Comparison of ENCODE assay signal across 8 cellular contexts in the genomic region with DNA sequence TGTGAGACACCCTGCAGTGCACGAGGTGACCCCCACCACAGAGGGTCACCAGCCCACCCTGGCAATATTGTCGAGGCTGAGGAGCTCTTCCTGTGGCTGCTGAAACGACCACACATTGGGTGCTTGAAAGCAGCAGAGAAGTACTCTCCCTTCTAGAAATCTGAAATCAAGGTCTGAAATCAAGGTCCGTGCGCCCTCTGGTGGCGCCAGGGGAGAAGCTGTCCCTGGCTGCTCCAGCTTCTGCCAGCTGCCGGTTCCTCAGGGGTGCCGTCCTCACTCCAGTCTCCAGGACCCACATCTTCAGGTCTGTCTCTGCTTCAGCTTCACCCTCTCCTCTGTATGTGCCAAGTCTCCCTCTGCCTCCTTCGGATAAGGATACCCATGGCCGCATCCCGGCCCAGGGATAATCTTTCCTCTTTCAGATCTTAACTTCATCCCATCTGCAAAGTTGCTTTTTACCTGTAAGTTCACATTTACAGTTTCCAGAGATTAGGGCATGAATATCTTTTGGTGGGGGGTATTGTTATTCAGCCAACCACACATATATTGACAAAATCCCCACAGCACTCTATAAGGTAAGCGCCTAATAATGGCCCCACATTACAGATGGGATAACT.
DNase-seq lines count a peak whose midpoint lies in the region; ATAC-seq, FAIRE-seq and TF ChIP-seq lines count a peak whose summit lies in the region.

No MANE protein-coding gene starts in this region.

- H3K9ac ChIP-seq in NT2/D1 (ENCODE audit: insufficient read length, low read depth) (peak overlapping the region; percentile 53), endothelial cell of umbilical vein (replicated peaks; ENCODE audit: extremely low read depth, insufficient read depth, low read length) (no peak overlapping the region)

- H3K4me1 ChIP-seq in NT2/D1 (ENCODE audit: insufficient read depth, insufficient read length) = no peaks in the 10 kb centered on the region
- no peaks in the 10 kb centered on the region for H3K4me1 ChIP-seq in endothelial cell of umbilical vein (ENCODE audit: control insufficient read depth, extremely low read depth, insufficient read depth, low read length)

- ATAC-seq in GM19452 (IDR thresholded peaks at IDR 0.05; ENCODE audit: unreplicated experiment) = no peak

- H2AFZ ChIP-seq in endothelial cell of umbilical vein (ENCODE audit: low read depth, low read length) = no peak overlapping the region

- H3K36me3 ChIP-seq in NT2/D1 (ENCODE audit: insufficient read depth, insufficient read length, low read length) = no peaks in the 10 kb centered on the region
- H3K36me3 ChIP-seq in endothelial cell of umbilical vein (ENCODE audit: control insufficient read depth in 2 of 2, extremely low read depth in 1 of 2, insufficient read depth in 2 of 2, low read length in 2 of 2) = no peaks in the 10 kb centered on the region

- POLR2A ChIA-PET in endothelial cell of umbilical vein (lab: Charles Lee) = no interaction called here

- peak; percentile 68 for FAIRE-seq in endothelial cell of umbilical vein (lab: Jason Lieb, UNC)

- peak; percentile 90 for DNase-seq in Calu3
- peak; percentile 26 for DNase-seq in HS-5 (ENCODE audit: low read depth)
- peak; percentile 57 for DNase-seq in NT2/D1 (ENCODE audit: low read depth, low spot score)
- peak; percentile 15 for DNase-seq in activated CD8-positive, alpha-beta memory T cell treated with anti-CD3 and anti-CD28 coated beads, Interleukin-2, amount 50 U/mL, for 24 hours (ENCODE audit: extremely low read depth)
- peak; percentile 56 for DNase-seq in endothelial cell of umbilical vein (ENCODE audit: low read depth, low spot score)
- peak; percentile 66 for DNase-seq in mucosa of gallbladder (ENCODE audit: low spot score)
- DNase-seq in stimulated activated CD8-positive, alpha-beta memory T cell treated with anti-CD3 and anti-CD28 coated beads, Interleukin-7, amount 100 ng/mL, for 24 hours (ENCODE audit: low read depth) = peak; percentile 36

- no peaks in the 10 kb centered on the region for H3K9me1 ChIP-seq in endothelial cell of umbilical vein (replicated peaks; ENCODE audit: control insufficient read depth, extremely low read depth, insufficient read depth, low read length)

- peaks cover 99% of the 10 kb centered on the region for H3K27me3 Mint-ChIP-seq in Calu3 (ENCODE audit: unreplicated experiment)

- intact Hi-C loops in Calu3 (cut with micrococcal nuclease; ENCODE audit: unreplicated experiment) (loop anchor here (2.0 kb wide), 1 partner anchor 631 kb away; no protein-coding TSS in a partner anchor), endothelial cell of umbilical vein (cut with micrococcal nuclease) (loop anchor here (1.0 to 10.0 kb wide), 4 partner anchors 274 to 626 kb away; no protein-coding TSS in a partner anchor)

- no peaks in the 10 kb centered on the region for H3K4me1 Mint-ChIP-seq in Calu3 (ENCODE audit: low read depth, unreplicated experiment)

- dilution Hi-C loops in endothelial cell of umbilical vein (cut with MboI; ENCODE audit: extremely low pct_ligation_motif_present, low sequenced_read_pairs) = no loop called here

- H3K27ac Mint-ChIP-seq in Calu3 (ENCODE audit: unreplicated experiment) = no peak overlapping the region

- H3K9me3 ChIP-seq in NT2/D1 (ENCODE audit: insufficient read depth, low read length) = peaks cover 7% of the 10 kb centered on the region; the same call in 1 of the 2 replicates
- H3K9me3 ChIP-seq in endothelial cell of umbilical vein (replicated peaks; ENCODE audit: control insufficient read depth, insufficient read depth, low read length) = no peaks in the 10 kb centered on the region

- BruUV-seq in Calu3 (replicated peaks; lab: Mats Ljungman, UMichigan) (no TSS peak), endothelial cell of umbilical vein (replicated peaks; lab: Mats Ljungman, UMichigan) (no TSS peak)

- H3K9me3 Mint-ChIP-seq in Calu3 (ENCODE audit: low read depth, unreplicated experiment) = peaks cover 6% of the 10 kb centered on the region

- H4K20me1 ChIP-seq in endothelial cell of umbilical vein (replicated peaks; ENCODE audit: control insufficient read depth, extremely low read depth, insufficient read depth, low read length) = no peaks in the 10 kb centered on the region

- no peak for TF ChIP-seq POLR2A in endothelial cell of umbilical vein (IDR thresholded peaks at IDR 0.05; ENCODE audit: low read depth, low read length)

- H3K4me3 ChIP-seq in NT2/D1 (ENCODE audit: insufficient read length, low read depth) (no peak overlapping the region), endothelial cell of umbilical vein (replicated peaks in 1 of 3; ENCODE audit: insufficient read depth in 1 of 3, low read depth in 1 of 3, low read length in 3 of 3) (no peak overlapping the region)

- no peaks in the 10 kb centered on the region for H3K79me2 ChIP-seq in endothelial cell of umbilical vein (ENCODE audit: control insufficient read depth, insufficient read depth, low read length)

- no peak overlapping the region for H3K27ac ChIP-seq in endothelial cell of umbilical vein (ENCODE audit: insufficient read depth, low read depth, low read length)

- H3K4me3 Mint-ChIP-seq in Calu3 (ENCODE audit: low read depth, unreplicated experiment) = no peak overlapping the region

- TF ChIP-seq CTCF in Calu3 (IDR thresholded peaks at IDR 0.05; ENCODE audit: unreplicated experiment) = peak; percentile 96
- peak; percentile 82 to 90 for TF ChIP-seq CTCF in endothelial cell of umbilical vein (IDR thresholded peaks at IDR 0.05; ENCODE audit: extremely low read depth in 1 of 2, insufficient read depth in 1 of 2, low read depth in 1 of 2, low read length in 2 of 2)

- CTCF ChIA-PET in Calu3 (lab: Charles Lee) = interaction anchor here (0.6 to 1.9 kb wide), 18 partner anchors 9 to 633 kb away, joined by 3 to 9 read pairs (median 4); no protein-coding TSS in a partner anchor
- CTCF ChIA-PET in endothelial cell of umbilical vein (lab: Charles Lee) = interaction anchor here (0.6 to 4.0 kb wide), 39 partner anchors 9 to 1304 kb away, joined by 3 to 57 read pairs (median 5); a partner anchor contains a TSS

- H3K4me2 ChIP-seq in endothelial cell of umbilical vein (ENCODE audit: insufficient read depth, low read length) = no peak overlapping the region

- H3K27me3 ChIP-seq in NT2/D1 (ENCODE audit: insufficient read depth, insufficient read length) = peaks cover 8% of the 10 kb centered on the region
- no peaks in the 10 kb centered on the region for H3K27me3 ChIP-seq in endothelial cell of umbilical vein (ENCODE audit: control insufficient read depth in 2 of 2, insufficient read depth in 2 of 2, low read length in 2 of 2)

- H3K36me3 Mint-ChIP-seq in Calu3 (ENCODE audit: insufficient read depth, unreplicated experiment) = no peaks in the 10 kb centered on the region

TF ChIP-seq in endothelial cell of umbilical vein, 7 proteins besides CTCF, POLR2A, EP300 and RAD21:
- TF ChIP-seq FOS (IDR thresholded peaks at IDR 0.05; ENCODE audit: borderline replicate concordance, insufficient read depth, low read length) (no peak), GATA2 (IDR thresholded peaks at IDR 0.05; ENCODE audit: insufficient read depth, insufficient read length, low read depth, low read length) (no peak), POLR2AphosphoS5 (IDR thresholded peaks at IDR 0.05; ENCODE audit: insufficient read depth, low read depth, low read length) (no peak), EZH2 (IDR thresholded peaks at IDR 0.05; ENCODE audit: borderline replicate concordance, low read depth, low read length, severe bottlenecking) (no peak), MYC (IDR thresholded peaks at IDR 0.05; ENCODE audit: low read depth, low read length) (no peak), JUN (IDR thresholded peaks at IDR 0.05; ENCODE audit: borderline replicate concordance, insufficient read depth, insufficient read length, low read depth) (no peak)
- TF ChIP-seq, protein P1, sequence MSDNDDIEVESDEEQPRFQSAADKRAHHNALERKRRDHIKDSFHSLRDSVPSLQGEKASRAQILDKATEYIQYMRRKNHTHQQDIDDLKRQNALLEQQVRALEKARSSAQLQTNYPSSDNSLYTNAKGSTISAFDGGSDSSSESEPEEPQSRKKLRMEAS (IDR thresholded peaks at IDR 0.05; ENCODE audit: insufficient read depth, insufficient read length) = no peak

Comparison
In these comparisons a context has a peak if more than half of its experiments do, and no peak if none do; other contexts are left out.
1. DNase-seq: peak in every context shown above with its lines; median percentile 90 in Calu3; 66 in mucosa of gallbladder; 57 in NT2/D1; 56 in endothelial cell of umbilical vein; 36 in stimulated activated CD8-positive, alpha-beta memory T cell treated with anti-CD3 and anti-CD28 coated beads, Interleukin-7, amount 100 ng/mL, for 24 hours; 26 in HS-5; 15 in activated CD8-positive, alpha-beta memory T cell treated with anti-CD3 and anti-CD28 coated beads, Interleukin-2, amount 50 U/mL, for 24 hours.